In genomic region chr5:124650960-124651662, GRCh38 we compare ENCODE assay signal across 8 cellular contexts.
DNase-seq lines count a peak whose midpoint lies in the region; ATAC-seq and TF ChIP-seq lines count a peak whose summit lies in the region.

No MANE protein-coding gene starts in this region.

- H3K9ac ChIP-seq in KMS-11 (no peak overlapping the region), muscle layer of colon (ENCODE audit: low read length) (no peak overlapping the region)

- intact Hi-C loops in dendritic cell treated with granulocyte-macrophage colony-stimulating factor and Interleukin-4, amounts not matched to agents 40 ng/mL and 50 ng/mL, for 4 days (cut with micrococcal nuclease), result no loop called here

- no peaks in the 10 kb centered on the region for H4K20me1 ChIP-seq in KMS-11 (ENCODE audit: insufficient read depth)

- peaks cover 38% of the 10 kb centered on the region for H3K4me1 Mint-ChIP-seq in dendritic cell treated with granulocyte-macrophage colony-stimulating factor and Interleukin-4, amounts not matched to agents 40 ng/mL and 50 ng/mL, for 4 days (ENCODE audit: low read depth)

- peak overlapping the region; percentile 89 for H3K4me2 ChIP-seq in KMS-11

- H3K27ac Mint-ChIP-seq in dendritic cell treated with granulocyte-macrophage colony-stimulating factor and Interleukin-4, amounts not matched to agents 40 ng/mL and 50 ng/mL, for 4 days, result no peak overlapping the region

- TF ChIP-seq CTCF in 22Rv1 (IDR thresholded peaks at IDR 0.05) (no peak), KMS-11 (conservative IDR thresholded peaks at IDR 0.05; ENCODE audit: low read depth, low read length) (no peak)

- H3K36me3 Mint-ChIP-seq in dendritic cell treated with granulocyte-macrophage colony-stimulating factor and Interleukin-4, amounts not matched to agents 40 ng/mL and 50 ng/mL, for 4 days (ENCODE audit: low read depth), result no peaks in the 10 kb centered on the region

- H3K27me3 ChIP-seq in KMS-11 (ENCODE audit: insufficient read depth, low read depth) (peaks cover 40% of the 10 kb centered on the region), muscle layer of colon (ENCODE audit: control insufficient read depth in 1 of 2, insufficient read depth in 2 of 2, low read length in 2 of 2) (no peaks in the 10 kb centered on the region)

- H3K9me3 Mint-ChIP-seq in dendritic cell treated with granulocyte-macrophage colony-stimulating factor and Interleukin-4, amounts not matched to agents 40 ng/mL and 50 ng/mL, for 4 days, result no peaks in the 10 kb centered on the region

- H2AFZ ChIP-seq in KMS-11 (ENCODE audit: low read depth), result no peak overlapping the region

- H3K79me2 ChIP-seq in KMS-11 (ENCODE audit: insufficient read depth, low read depth), result no peaks in the 10 kb centered on the region

- no peak overlapping the region for H3K4me3 ChIP-seq in KMS-11 (IDR thresholded peaks at IDR 0.05; ENCODE audit: insufficient read depth, low read depth, low read length)
- H3K4me3 ChIP-seq in muscle layer of colon (ENCODE audit: low read depth in 1 of 2, low read length in 2 of 2), result peak overlapping the region in 1 of 2 donors; percentile 80

- peak overlapping the region; percentile 76 for H3K4me3 Mint-ChIP-seq in dendritic cell treated with granulocyte-macrophage colony-stimulating factor and Interleukin-4, amounts not matched to agents 40 ng/mL and 50 ng/mL, for 4 days

- peak overlapping the region; percentile 32 for H3K27ac ChIP-seq in 22Rv1
- H3K27ac ChIP-seq in KMS-11, result no peak overlapping the region
- peak overlapping the region; percentile 83 for H3K27ac ChIP-seq in muscle layer of colon (ENCODE audit: low read depth, low read length)

- DNase-seq in NCI-H345 (lab: John Stamatoyannopoulos, UW), result no peak
- no peak for DNase-seq in NCI-H1105 treated with DMSO at 0.1 percent for 48 hours (lab: John Stamatoyannopoulos, UW)

- no peak for ATAC-seq in GM21528 (IDR thresholded peaks at IDR 0.05; ENCODE audit: low FRiP score, unreplicated experiment)
- ATAC-seq in GM19351 (IDR thresholded peaks at IDR 0.05; ENCODE audit: unreplicated experiment), result no peak

- H3K27me3 Mint-ChIP-seq in dendritic cell treated with granulocyte-macrophage colony-stimulating factor and Interleukin-4, amounts not matched to agents 40 ng/mL and 50 ng/mL, for 4 days, result peaks cover 56% of the 10 kb centered on the region

- H3K9me3 ChIP-seq in muscle layer of colon (ENCODE audit: low read length), result no peaks in the 10 kb centered on the region

- no peaks in the 10 kb centered on the region for H3K36me3 ChIP-seq in KMS-11 (ENCODE audit: insufficient read depth)
- no peaks in the 10 kb centered on the region for H3K36me3 ChIP-seq in muscle layer of colon (ENCODE audit: insufficient read depth, low read length)

- H3K4me1 ChIP-seq in KMS-11 (ENCODE audit: low read depth, poor library complexity, severe bottlenecking), result peaks cover 27% of the 10 kb centered on the region
- H3K4me1 ChIP-seq in muscle layer of colon (ENCODE audit: insufficient read depth, low read length), result peaks cover 63% of the 10 kb centered on the region
